37 cellular contexts compared by ENCODE assay signal in genomic region chr20:547394-547793, GRCh38.
"Had no signal": no experiment of that assay in that cellular context is flagged by ENCODE, and none has a peak within 500 bp of the region (broad histone marks: within the 10 kb centered on the region; RNA-seq: fewer than 3 reads in every experiment).

No MANE protein-coding gene starts in this region.

- H3K4me3 ChIP-seq: adrenal gland, ascending aorta, body of pancreas, breast epithelium, cardiac muscle cell had no signal

- H3K27ac Mint-ChIP-seq: activated naive CD4-positive, alpha-beta T cell treated with anti-CD3 and anti-CD28 coated beads for 36 hours; activated naive CD4-positive, alpha-beta T cell treated with anti-CD3 and anti-CD28 coated beads, Interleukin-2, amount 10 ng/mL, durations not matched to agents 7 days and 5 days; activated naive CD4-positive, alpha-beta T cell treated with anti-CD3 and anti-CD28 coated beads, Interleukin-2, amount 50 U/mL, for 24 hours; activated naive CD4-positive, alpha-beta T cell treated with anti-CD3 and anti-CD28 coated beads, Interleukin-2, amount 50 U/mL, for 72 hours; activated naive CD8-positive, alpha-beta T cell; activated naive CD8-positive, alpha-beta T cell treated with anti-CD3 and anti-CD28 coated beads for 36 hours; activated naive CD8-positive, alpha-beta T cell treated with anti-CD3 and anti-CD28 coated beads, Interleukin-2, amount 10 ng/mL, durations not matched to agents 7 days and 5 days; activated naive CD8-positive, alpha-beta T cell treated with anti-CD3 and anti-CD28 coated beads, Interleukin-2, amount 50 U/mL, for 24 hours; activated T-cell treated with anti-CD3 and anti-CD28 coated beads, Interleukin-2, amount 50 U/mL, for 24 hours; activated T-cell treated with anti-CD3 and anti-CD28 coated beads, Interleukin-2, amount 50 U/mL, for 72 hours; activated T-helper 1 cell treated with anti-CD3 and anti-CD28 coated beads, Interleukin-12 subunit alpha, Interleukin-12 subunit beta, Interleukin-2, Interleukin-4 antibody, amounts not matched to agents 30 ng/mL and 10 ng/mL and 1 ng/mL, durations not matched to agents 14 hours and 24 hours and 36 hours; activated T-helper 17 cell treated with anti-CD3 and anti-CD28 coated beads, Interleukin-2, amount 50 U/mL, for 72 hours; activated T-helper 2 cell treated with anti-CD3 and anti-CD28 coated beads, Interferon-gamma antibody, Interleukin-2, Interleukin-4, amounts not matched to agents 10 μg/mL and 5 μg/mL and 100 μg/mL, durations not matched to agents 14 hours and 24 hours and 36 hours had no signal

- ATAC-seq: activated naive CD4-positive, alpha-beta T cell treated with anti-CD3 and anti-CD28 coated beads, Interleukin-2, amount 50 U/mL, for 72 hours; activated naive CD8-positive, alpha-beta T cell treated with anti-CD3 and anti-CD28 coated beads, Interleukin-2, amount 50 U/mL, for 24 hours; activated T-cell treated with anti-CD3 and anti-CD28 coated beads, Interleukin-2, amount 50 U/mL, for 4 hours; activated T-cell treated with anti-CD3 and anti-CD28 coated beads, Interleukin-2, amount 50 U/mL, for 72 hours; activated T-helper 17 cell treated with anti-CD3 and anti-CD28 coated beads, Interleukin-2, amount 50 U/mL, for 72 hours; body of pancreas had no signal

- H3K4me3 Mint-ChIP-seq: activated naive CD4-positive, alpha-beta T cell treated with anti-CD3 and anti-CD28 coated beads for 36 hours; activated naive CD4-positive, alpha-beta T cell treated with anti-CD3 and anti-CD28 coated beads, Interleukin-2, amount 10 ng/mL, durations not matched to agents 7 days and 5 days; activated naive CD4-positive, alpha-beta T cell treated with anti-CD3 and anti-CD28 coated beads, Interleukin-2, amount 50 U/mL, for 24 hours; activated naive CD8-positive, alpha-beta T cell; activated naive CD8-positive, alpha-beta T cell treated with anti-CD3 and anti-CD28 coated beads for 36 hours; activated naive CD8-positive, alpha-beta T cell treated with anti-CD3 and anti-CD28 coated beads, Interleukin-2, amount 10 ng/mL, durations not matched to agents 7 days and 5 days; activated naive CD8-positive, alpha-beta T cell treated with anti-CD3 and anti-CD28 coated beads, Interleukin-2, amount 50 U/mL, for 24 hours; activated T-cell treated with anti-CD3 and anti-CD28 coated beads, Interleukin-2, amount 50 U/mL, for 24 hours; activated T-cell treated with anti-CD3 and anti-CD28 coated beads, Interleukin-2, amount 50 U/mL, for 4 hours; activated T-cell treated with anti-CD3 and anti-CD28 coated beads, Interleukin-2, amount 50 U/mL, for 72 hours; activated T-helper 1 cell treated with anti-CD3 and anti-CD28 coated beads, Interleukin-12 subunit alpha, Interleukin-12 subunit beta, Interleukin-2, Interleukin-4 antibody, amounts not matched to agents 30 ng/mL and 10 ng/mL and 1 ng/mL, durations not matched to agents 14 hours and 24 hours and 36 hours; activated T-helper 17 cell treated with anti-CD3 and anti-CD28 coated beads, Interleukin-2, amount 50 U/mL, for 72 hours; central memory CD8-positive, alpha-beta T cell had no signal

- H3K36me3 ChIP-seq: adrenal gland, ascending aorta, breast epithelium, cardiac muscle cell had no signal

- H3K9me3 Mint-ChIP-seq: activated naive CD4-positive, alpha-beta T cell treated with anti-CD3 and anti-CD28 coated beads for 36 hours; activated T-cell treated with anti-CD3 and anti-CD28 coated beads, Interleukin-2, amount 50 U/mL, for 4 hours had no signal

- DNase-seq: activated effector memory CD4-positive, alpha-beta T cell treated with anti-CD3 and anti-CD28 coated beads, Interleukin-2, amount 50 U/mL, for 16 hours; activated effector memory CD4-positive, alpha-beta T cell treated with Interleukin-2 at 50 U/mL for 16 hours; activated gamma-delta T cell; activated gamma-delta T cell treated with Interleukin-2 at 50 U/mL for 16 hours; activated naive CD4-positive, alpha-beta T cell; activated naive CD4-positive, alpha-beta T cell treated with anti-CD3 and anti-CD28 coated beads for 36 hours; activated naive CD4-positive, alpha-beta T cell treated with anti-CD3 and anti-CD28 coated beads, Interleukin-2, amount 10 ng/mL, durations not matched to agents 7 days and 5 days; activated naive CD4-positive, alpha-beta T cell treated with anti-CD3 and anti-CD28 coated beads, Interleukin-2, amount 50 U/mL, for 16 hours; activated naive CD4-positive, alpha-beta T cell treated with Interleukin-2 at 50 U/mL for 16 hours; activated naive CD8-positive, alpha-beta T cell treated with anti-CD3 and anti-CD28 coated beads for 36 hours; activated naive CD8-positive, alpha-beta T cell treated with anti-CD3 and anti-CD28 coated beads, Interleukin-2, amount 10 ng/mL, durations not matched to agents 7 days and 5 days; activated naive CD8-positive, alpha-beta T cell treated with anti-CD3 and anti-CD28 coated beads, Interleukin-2, amount 50 U/mL, for 24 hours; activated T-cell treated with anti-CD3 and anti-CD28 coated beads, Interleukin-2, amount 50 U/mL, for 24 hours; activated T-cell treated with anti-CD3 and anti-CD28 coated beads, Interleukin-2, amount 50 U/mL, for 4 hours; activated T-cell treated with anti-CD3 and anti-CD28 coated beads, Interleukin-2, amount 50 U/mL, for 48 hours; activated T-cell treated with anti-CD3 and anti-CD28 coated beads, Interleukin-2, amount 50 U/mL, for 72 hours; adrenal gland; amniotic stem cell; amygdala; anterior cingulate cortex; aorta; body of pancreas; brain microvascular endothelial cell; caudate nucleus; central memory CD4-positive, alpha-beta T cell; cerebellar nuclear complex had no signal

- H3K27ac ChIP-seq: adrenal gland, ascending aorta, body of pancreas, brain microvascular endothelial cell, breast epithelium, cardiac muscle cell had no signal

- FAIRE-seq: astrocyte had no signal

- H3K27me3 ChIP-seq: adrenal gland, ascending aorta, body of pancreas, brain microvascular endothelial cell, breast epithelium, cardiac muscle cell had no signal

- H3K9me3 ChIP-seq: adrenal gland, ascending aorta, body of pancreas, breast epithelium had no signal
